26 cellular contexts compared by ENCODE assay signal in the genomic region with DNA sequence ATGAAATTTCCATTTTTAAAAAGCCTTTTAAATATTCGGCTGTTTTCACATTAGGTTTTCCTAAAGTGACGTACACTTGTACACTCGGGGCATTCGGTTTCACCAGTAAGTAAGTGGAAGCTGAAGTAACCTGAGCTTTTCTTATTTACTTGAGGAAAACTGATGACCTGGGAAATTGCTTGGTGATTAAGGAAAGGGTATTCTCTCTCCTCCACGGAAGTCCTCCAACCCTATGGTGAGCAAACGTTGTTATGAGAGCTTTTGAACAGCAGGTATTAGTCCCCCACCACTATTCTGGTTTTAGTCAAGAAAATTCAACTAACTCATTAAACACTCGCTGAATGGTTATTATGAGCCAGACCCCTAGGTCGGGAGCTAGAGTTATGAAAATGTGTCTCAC.
"Had no signal": no experiment of that assay in that cellular context is flagged by ENCODE, and none has a peak within 500 bp of the region (broad histone marks: within the 10 kb centered on the region; RNA-seq: fewer than 3 reads in every experiment).

No MANE protein-coding gene starts in this region.

- DNase-seq: Kasumi-1, KG1, MG63, NCI-H1048, NCI-H1105, NCI-H1417 treated with DMSO at 0.1 percent for 48 hours, NCI-H1436 treated with DMSO at 0.1 percent for 48 hours, NCI-H1694 treated with DMSO at 0.1 percent for 48 hours, NCI-H187 treated with DMSO at 0.1 percent for 48 hours, NCI-H2029, NCI-H2171 treated with DMSO at 0.1 percent for 48 hours, NCI-H2227 treated with DMSO at 0.1 percent for 48 hours, NCI-H345, NCI-H446, NCI-H524, NCI-H69, NCI-H748 treated with DMSO at 0.1 percent for 48 hours, NCI-H82, OCI-M1, PC-3, Peyer's patch, Right ventricle myocardium superior, SHP77 treated with DMSO at 0.1 percent for 48 hours, SK-N-SH, SW 1271, T-helper 1 cell had no signal

- ATAC-seq: PC-3 had no signal
